In the genomic region with DNA sequence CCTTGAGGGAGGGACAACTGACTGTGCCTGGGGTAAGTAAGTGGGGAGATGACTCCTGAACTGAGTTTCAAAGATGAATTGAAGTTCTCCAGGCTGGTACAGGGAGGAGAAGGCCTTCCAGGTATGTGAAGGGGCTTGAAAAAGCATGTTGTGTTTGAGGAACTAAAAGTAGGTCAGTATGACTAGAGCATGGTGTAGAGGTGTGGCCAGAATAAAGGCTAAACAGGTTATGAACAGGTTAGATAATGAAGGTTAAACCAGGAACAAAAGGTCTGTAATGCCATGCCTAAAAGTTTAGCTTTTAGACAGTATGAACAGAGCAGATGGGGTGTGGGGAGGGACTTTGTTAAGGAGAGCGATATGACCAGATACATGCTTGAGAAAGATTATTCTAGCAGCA, we compare ENCODE assay signal across 20 cellular contexts. TPM values are rescaled to one million over a fixed set of nuclear protein-coding genes. Genes with fewer than 3 reads are reported as not detected.
A peak's percentile ranks its signal among the peaks of the same experiment; 100 is the strongest.
DNase-seq lines count a peak whose midpoint lies in the region; ATAC-seq, FAIRE-seq and TF ChIP-seq lines count a peak whose summit lies in the region.
"Had no signal": no experiment of that assay in that cellular context is flagged by ENCODE, and none has a peak within 500 bp of the region (broad histone marks: within the 10 kb centered on the region; RNA-seq: fewer than 3 reads in every experiment).

No MANE protein-coding gene starts in this region.

- BruUV-seq in K562 (replicated peaks; lab: Mats Ljungman, UMichigan) = no TSS peak

- no peak for DNase-seq in activated naive CD8-positive, alpha-beta T cell treated with anti-CD3 and anti-CD28 coated beads, Interleukin-2, amount 10 ng/mL, durations not matched to agents 7 days and 5 days
- no peak for DNase-seq in activated naive CD8-positive, alpha-beta T cell treated with anti-CD3 and anti-CD28 coated beads for 36 hours
- DNase-seq in K562 (ENCODE audit: extremely low read depth in 1 of 4, low spot score in 3 of 4) (no peak), left lobe of liver (ENCODE audit: low spot score) (no peak), psoas muscle (no peak), midbrain (lab: John Stamatoyannopoulos, UW) (no peak), RCC 7860 (ENCODE audit: low spot score) (no peak), COLO829 (ENCODE audit: low spot score) (no peak)
- DNase-seq: C1 segment of cervical spinal cord, Calu3, GM23248, HCEC 1CT, KBM-7, MV-4-11, NCI-H1417, NCI-H1930, NCI-H748 treated with DMSO at 0.1 percent for 48 hours, PC-3 had no signal

- no peaks in the 10 kb centered on the region for H3K36me3 Mint-ChIP-seq in activated naive CD8-positive, alpha-beta T cell treated with anti-CD3 and anti-CD28 coated beads, Interleukin-2, amount 10 ng/mL, durations not matched to agents 7 days and 5 days
- H3K36me3 Mint-ChIP-seq in activated naive CD8-positive, alpha-beta T cell treated with anti-CD3 and anti-CD28 coated beads for 36 hours = no peaks in the 10 kb centered on the region

- H3K4me1 Mint-ChIP-seq in activated naive CD8-positive, alpha-beta T cell treated with anti-CD3 and anti-CD28 coated beads, Interleukin-2, amount 10 ng/mL, durations not matched to agents 7 days and 5 days = peaks cover 5% of the 10 kb centered on the region
- no peaks in the 10 kb centered on the region for H3K4me1 Mint-ChIP-seq in activated naive CD8-positive, alpha-beta T cell treated with anti-CD3 and anti-CD28 coated beads for 36 hours

- FAIRE-seq in K562 (lab: Jason Lieb, UNC) = no peak
- FAIRE-seq in RCC 7860 (lab: Jason Lieb, UNC) = no peak
- FAIRE-seq: A204.1 had no signal

- TF ChIP-seq RAD21 in K562 (CRISPR knock-in tag; conservative IDR thresholded peaks at IDR 0.05 in 1 of 2, IDR thresholded peaks at IDR 0.05 in 1 of 2) = no peak

- H3K27ac Mint-ChIP-seq in activated naive CD8-positive, alpha-beta T cell treated with anti-CD3 and anti-CD28 coated beads, Interleukin-2, amount 10 ng/mL, durations not matched to agents 7 days and 5 days = peak overlapping the region; percentile 15
- no peak overlapping the region for H3K27ac Mint-ChIP-seq in activated naive CD8-positive, alpha-beta T cell treated with anti-CD3 and anti-CD28 coated beads for 36 hours

- TF ChIP-seq CTCF in K562 (IDR thresholded peaks at IDR 0.05 in 2 of 3, conservative IDR thresholded peaks at IDR 0.05 in 1 of 3; ENCODE audit: insufficient read depth in 2 of 3, low read depth in 1 of 3, low read length in 3 of 3) = no peak
- TF ChIP-seq CTCF in psoas muscle (IDR thresholded peaks at IDR 0.05) = no peak

- in situ Hi-C loops in K562 (cut with MboI) = no loop called here

- CTCF ChIA-PET in K562 (lab: Yijun Ruan, JAX; ENCODE audit: low intra/inter-chr PET ratio) = interaction anchor here (1.1 kb wide), 1 partner anchor 208 kb away, joined by 3 read pairs; no protein-coding TSS in a partner anchor

- H3K4me3 ChIP-seq in K562 = no peak overlapping the region
- no peak overlapping the region for H3K4me3 ChIP-seq in psoas muscle
- H3K4me3 ChIP-seq: GM23248, SJSA1 had no signal

- H3K36me3 ChIP-seq in K562 (ENCODE audit: control insufficient read depth, insufficient read depth, low read length) (no peaks in the 10 kb centered on the region), psoas muscle (ENCODE audit: insufficient read depth in 1 of 2, low read depth in 1 of 2) (no peaks in the 10 kb centered on the region)
- H3K36me3 ChIP-seq: SJSA1 had no signal

- no peak overlapping the region for H3K4me2 ChIP-seq in K562 (ENCODE audit: insufficient read depth, low read length)

- no peak for TF ChIP-seq EP300 in K562 (IDR thresholded peaks at IDR 0.05; ENCODE audit: low read length)

- no peak for ATAC-seq in activated naive CD8-positive, alpha-beta T cell treated with anti-CD3 and anti-CD28 coated beads, Interleukin-2, amount 10 ng/mL, durations not matched to agents 7 days and 5 days (ENCODE audit: low read depth)
- no peak for ATAC-seq in K562
- ATAC-seq in left lobe of liver = peak; percentile 56
- no peak for ATAC-seq in psoas muscle
- ATAC-seq: PC-3 had no signal

- intact Hi-C loops in K562 (cut with micrococcal nuclease) = loop anchor here (10.0 kb wide), 1 partner anchor 582 kb away; a partner anchor contains a TSS
- intact Hi-C loops in psoas muscle (cut with DNase I) = loop anchor here in 1 of 2 donors (5.0 kb wide), 1 partner anchor 210 kb away; no protein-coding TSS in a partner anchor

- POLR2A ChIA-PET in activated naive CD8-positive, alpha-beta T cell treated with anti-CD3 and anti-CD28 coated beads, Interleukin-2, amount 10 ng/mL, durations not matched to agents 7 days and 5 days (lab: Charles Lee) = no interaction called here
- POLR2A ChIA-PET in K562 (lab: Yijun Ruan, JAX) = interaction anchor here (0.6 to 1.4 kb wide), 4 partner anchors 9 to 220 kb away, joined by 3 to 6 read pairs (median 5); a partner anchor contains a TSS

- H3K9ac ChIP-seq in K562 (ENCODE audit: insufficient read depth in 1 of 2, low read depth in 2 of 2, low read length in 2 of 2) = no peak overlapping the region
- H3K9ac ChIP-seq: GM23248 had no signal

- H3K9me1 ChIP-seq in K562 (ENCODE audit: control insufficient read depth, insufficient read depth, low read length) = no peaks in the 10 kb centered on the region

- 74% methylated on average over 1 of the region's 1 CpG for WGBS in K562 (ENCODE audit: insufficient coverage, low coverage, missing lambda C conversion rate)
- 97 to 100% (median 98%) methylated on average over 1 of the region's 1 CpG for WGBS in psoas muscle, 3 donors

- no peaks in the 10 kb centered on the region for H3K9me3 Mint-ChIP-seq in activated naive CD8-positive, alpha-beta T cell treated with anti-CD3 and anti-CD28 coated beads, Interleukin-2, amount 10 ng/mL, durations not matched to agents 7 days and 5 days
- no peaks in the 10 kb centered on the region for H3K9me3 Mint-ChIP-seq in activated naive CD8-positive, alpha-beta T cell treated with anti-CD3 and anti-CD28 coated beads for 36 hours

- H3K4me3 Mint-ChIP-seq in activated naive CD8-positive, alpha-beta T cell treated with anti-CD3 and anti-CD28 coated beads, Interleukin-2, amount 10 ng/mL, durations not matched to agents 7 days and 5 days = no peak overlapping the region
- H3K4me3 Mint-ChIP-seq in activated naive CD8-positive, alpha-beta T cell treated with anti-CD3 and anti-CD28 coated beads for 36 hours = no peak overlapping the region

- H2AFZ ChIP-seq in K562 (ENCODE audit: low read depth, low read length) = no peak overlapping the region
- H2AFZ ChIP-seq: GM23248 had no signal

- no peaks in the 10 kb centered on the region for H3K27me3 ChIP-seq in K562 (ENCODE audit: control insufficient read depth in 2 of 2, insufficient read depth in 2 of 2, low read length in 2 of 2)
- no peaks in the 10 kb centered on the region for H3K27me3 ChIP-seq in psoas muscle (ENCODE audit: insufficient read depth in 3 of 3, low read length in 2 of 3)
- H3K27me3 ChIP-seq: SJSA1 had no signal

- H3K4me1 ChIP-seq in K562 (replicated peaks in 1 of 2; ENCODE audit: control insufficient read depth in 2 of 2, insufficient read depth in 2 of 2, low read length in 2 of 2) (no peaks in the 10 kb centered on the region), psoas muscle (no peaks in the 10 kb centered on the region)
- H3K4me1 ChIP-seq: SJSA1 had no signal

- H3K79me2 ChIP-seq in K562 (ENCODE audit: control insufficient read depth, insufficient read depth, low read length) = no peaks in the 10 kb centered on the region

- H3K9me3 ChIP-seq in K562 (replicated peaks; ENCODE audit: control insufficient read depth, insufficient read depth, low read depth, low read length) (no peaks in the 10 kb centered on the region), psoas muscle (no peaks in the 10 kb centered on the region)
- H3K9me3 ChIP-seq: SJSA1 had no signal

- no peaks in the 10 kb centered on the region for H4K20me1 ChIP-seq in K562 (replicated peaks; ENCODE audit: control insufficient read depth, insufficient read depth, low read length)

- TF ChIP-seq POLR2A in K562 (conservative IDR thresholded peaks at IDR 0.05) = no peak

- no peak overlapping the region for H3K27ac ChIP-seq in K562 (ENCODE audit: extremely low read depth, low read depth, low read length)
- no peak overlapping the region for H3K27ac ChIP-seq in psoas muscle
- H3K27ac ChIP-seq: GM23248, SJSA1 had no signal

- H3K27me3 Mint-ChIP-seq in activated naive CD8-positive, alpha-beta T cell treated with anti-CD3 and anti-CD28 coated beads, Interleukin-2, amount 10 ng/mL, durations not matched to agents 7 days and 5 days = no peaks in the 10 kb centered on the region
- no peaks in the 10 kb centered on the region for H3K27me3 Mint-ChIP-seq in activated naive CD8-positive, alpha-beta T cell treated with anti-CD3 and anti-CD28 coated beads for 36 hours

RNA-seq across cellular contexts. Expression of a gene that starts 7.3 kb away (rescaled TPM):
- total RNA-seq in activated naive CD8-positive, alpha-beta T cell treated with anti-CD3 and anti-CD28 coated beads, Interleukin-2, amount 10 ng/mL, durations not matched to agents 7 days and 5 days = 10 to 100 TPM; 49.6 to 49.7 TPM
- total RNA-seq in activated naive CD8-positive, alpha-beta T cell treated with anti-CD3 and anti-CD28 coated beads for 36 hours = 10 to 100 TPM; 72.8 to 79.1 TPM
- total RNA-seq in K562 (2011; cell fraction: chromatin; rRNA removed; ENCODE audit: low replicate concordance) = 48.4 and 127 TPM in 2 replicates
- 20.8 and 25.1 TPM in 2 replicates for total RNA-seq in K562 (2011; cell fraction: nucleolus; rRNA removed)
- 45.5 and 47.3 TPM in 2 replicates for total RNA-seq in K562 (2011; cell fraction: nucleoplasm; rRNA removed)
- total RNA-seq in K562 (2014; rRNA removed) (42.7 and 48.9 TPM in 2 replicates), K562 (2014; rRNA removed; fragmentation: Illumina TruSeq; extraction: Trizol) (81.8 and 86.4 TPM in 2 replicates), K562 (2015; rRNA removed; fragmentation: Illumina TruSeq; extraction: Trizol) (88.4 and 98.5 TPM in 2 replicates), K562 (2021) (61.1 and 63.9 TPM in 2 replicates), left lobe of liver (0.10 TPM), psoas muscle (under 1 TPM in 3 of 4 donors, not detected in 1; 0.14 to 0.34 (median 0.15) TPM)
- polyA plus RNA-seq in K562 (2011; rRNA removed) (30.4 and 41.0 TPM in 2 replicates), K562 (2014; fragmentation: Illumina TruSeq; extraction: Trizol) (60.2 and 65.7 TPM in 2 replicates), K562 (2014; fragmentation: Nextera tagmentation; extraction: Ambion mirVana) (10 to 100 TPM; 23.1 to 27.0 TPM), K562 (2014; rRNA removed) (49.2 and 49.6 TPM in 2 replicates), psoas muscle (under 1 TPM in 2 of 3 donors, not detected in 1; 0.08 to 0.34 TPM)
- polyA plus RNA-seq in K562 (2011; cell fraction: cytosol; rRNA removed) = 14.4 and 16.8 TPM in 2 replicates
- polyA plus RNA-seq in K562 (2011; cell fraction: nucleus; rRNA removed) = 20.0 and 20.5 TPM in 2 replicates
- polyA plus RNA-seq in K562 (2012) = 20.0 and 30.4 TPM in 2 replicates
- polyA minus RNA-seq in K562 (2011; rRNA and poly(A)+ RNA removed) = 67.7 and 74.3 TPM in 2 replicates
- 24.0 and 40.7 TPM in 2 replicates for polyA minus RNA-seq in K562 (2011; cell fraction: cytosol; rRNA and poly(A)+ RNA removed)
- 11.0 and 22.7 TPM in 2 replicates for polyA minus RNA-seq in K562 (2011; cell fraction: nucleus; rRNA and poly(A)+ RNA removed)

RNA-seq across cellular contexts. Expression of a gene that starts 30.7 kb away (rescaled TPM):
- 10 to 100 TPM; 18.6 to 23.9 TPM for total RNA-seq in activated naive CD8-positive, alpha-beta T cell treated with anti-CD3 and anti-CD28 coated beads, Interleukin-2, amount 10 ng/mL, durations not matched to agents 7 days and 5 days
- 1 to 10 TPM; 2.1 to 3.0 TPM for total RNA-seq in activated naive CD8-positive, alpha-beta T cell treated with anti-CD3 and anti-CD28 coated beads for 36 hours
- total RNA-seq in K562 (2011; cell fraction: chromatin; rRNA removed; ENCODE audit: low replicate concordance) = 17.2 and 26.4 TPM in 2 replicates
- total RNA-seq in K562 (2011; cell fraction: nucleolus; rRNA removed) = 9.3 and 16.1 TPM in 2 replicates
- 18.0 and 22.6 TPM in 2 replicates for total RNA-seq in K562 (2011; cell fraction: nucleoplasm; rRNA removed)
- total RNA-seq in K562 (2014; rRNA removed) = 4.5 and 6.8 TPM in 2 replicates
- 10.5 and 10.7 TPM in 2 replicates for total RNA-seq in K562 (2014; rRNA removed; fragmentation: Illumina TruSeq; extraction: Trizol)
- total RNA-seq in K562 (2015; rRNA removed; fragmentation: Illumina TruSeq; extraction: Trizol) = 6.1 and 6.4 TPM in 2 replicates
- 6.8 and 8.5 TPM in 2 replicates for total RNA-seq in K562 (2021)
- 9.3 and 11.6 TPM in 2 replicates for polyA plus RNA-seq in K562 (2011; rRNA removed)
- 10.7 and 11.3 TPM in 2 replicates for polyA plus RNA-seq in K562 (2011; cell fraction: cytosol; rRNA removed)
- 11.4 and 15.4 TPM in 2 replicates for polyA plus RNA-seq in K562 (2011; cell fraction: nucleus; rRNA removed)
- polyA plus RNA-seq in K562 (2012) = 7.3 and 10.0 TPM in 2 replicates
- polyA plus RNA-seq in K562 (2014; fragmentation: Illumina TruSeq; extraction: Trizol) = 8.8 and 13.4 TPM in 2 replicates
- 1 to 10 TPM; 1.3 to 2.2 TPM for polyA plus RNA-seq in K562 (2014; fragmentation: Nextera tagmentation; extraction: Ambion mirVana)
- polyA plus RNA-seq in K562 (2014; rRNA removed) = 6.5 and 8.1 TPM in 2 replicates
- polyA minus RNA-seq in K562 (2011; rRNA and poly(A)+ RNA removed) = 23.0 and 24.1 TPM in 2 replicates
- polyA minus RNA-seq in K562 (2011; cell fraction: cytosol; rRNA and poly(A)+ RNA removed) = 9.9 and 11.2 TPM in 2 replicates
- polyA minus RNA-seq in K562 (2011; cell fraction: nucleus; rRNA and poly(A)+ RNA removed) = 8.2 and 8.6 TPM in 2 replicates
- 7.0 TPM for total RNA-seq in left lobe of liver
- 10 to 100 TPM; 13.9 to 27.4 (median 17.2) TPM for total RNA-seq in psoas muscle
- polyA plus RNA-seq in psoas muscle = 10 to 100 TPM in 1 of 3 donors, 1 to 10 TPM in 2; 3.5 to 13.3 (median 6.7) TPM

RNA-seq across cellular contexts. Expression of a gene that starts 58.4 kb away (rescaled TPM):
- total RNA-seq in activated naive CD8-positive, alpha-beta T cell treated with anti-CD3 and anti-CD28 coated beads, Interleukin-2, amount 10 ng/mL, durations not matched to agents 7 days and 5 days = 10 to 100 TPM; 12.3 to 13.7 TPM
- total RNA-seq in activated naive CD8-positive, alpha-beta T cell treated with anti-CD3 and anti-CD28 coated beads for 36 hours = 10 to 100 TPM; 14.7 to 15.1 TPM
- total RNA-seq in K562 (2011; cell fraction: chromatin; rRNA removed; ENCODE audit: low replicate concordance) = 46.1 and 50.8 TPM in 2 replicates
- total RNA-seq in K562 (2011; cell fraction: nucleolus; rRNA removed) = 24.2 and 26.6 TPM in 2 replicates
- total RNA-seq in K562 (2011; cell fraction: nucleoplasm; rRNA removed) = 52.4 and 67.3 TPM in 2 replicates
- total RNA-seq in K562 (2014; rRNA removed) = 15.4 and 16.0 TPM in 2 replicates
- total RNA-seq in K562 (2014; rRNA removed; fragmentation: Illumina TruSeq; extraction: Trizol) = 15.0 and 16.4 TPM in 2 replicates
- 12.8 and 13.1 TPM in 2 replicates for total RNA-seq in K562 (2015; rRNA removed; fragmentation: Illumina TruSeq; extraction: Trizol)
- 15.1 and 19.0 TPM in 2 replicates for total RNA-seq in K562 (2021)
- polyA plus RNA-seq in K562 (2011; rRNA removed) = 20.8 and 25.1 TPM in 2 replicates
- polyA plus RNA-seq in K562 (2011; cell fraction: cytosol; rRNA removed) = 17.4 and 22.7 TPM in 2 replicates
- polyA plus RNA-seq in K562 (2011; cell fraction: nucleus; rRNA removed) = 48.8 and 49.3 TPM in 2 replicates
- polyA plus RNA-seq in K562 (2012) = 14.1 and 18.8 TPM in 2 replicates
- polyA plus RNA-seq in K562 (2014; fragmentation: Illumina TruSeq; extraction: Trizol) = 12.4 and 15.7 TPM in 2 replicates
- 1 to 10 TPM; 3.4 to 4.7 TPM for polyA plus RNA-seq in K562 (2014; fragmentation: Nextera tagmentation; extraction: Ambion mirVana)
- 20.3 and 20.5 TPM in 2 replicates for polyA plus RNA-seq in K562 (2014; rRNA removed)
- 44.1 and 54.0 TPM in 2 replicates for polyA minus RNA-seq in K562 (2011; rRNA and poly(A)+ RNA removed)
- polyA minus RNA-seq in K562 (2011; cell fraction: cytosol; rRNA and poly(A)+ RNA removed) = 12.3 and 14.6 TPM in 2 replicates
- polyA minus RNA-seq in K562 (2011; cell fraction: nucleus; rRNA and poly(A)+ RNA removed) = 8.9 and 10.1 TPM in 2 replicates
- 2.4 TPM for total RNA-seq in left lobe of liver
- total RNA-seq in psoas muscle = 10 to 100 TPM; 11.4 to 16.1 (median 14.1) TPM
- polyA plus RNA-seq in psoas muscle = 10 to 100 TPM in 2 of 3 donors, 1 to 10 TPM in 1; 8.8 to 24.2 (median 21.1) TPM

Comparison
In these comparisons a context has a peak if more than half of its experiments do, and no peak if none do; other contexts are left out.
1. RNA of a gene that starts 7.3 kb away (total RNA-seq): 20.8 to 127 TPM in K562, 72.8 to 79.1 TPM in activated naive CD8-positive, alpha-beta T cell treated with anti-CD3 and anti-CD28 coated beads for 36 hours and 49.6 to 49.7 TPM in activated naive CD8-positive, alpha-beta T cell treated with anti-CD3 and anti-CD28 coated beads, Interleukin-2, amount 10 ng/mL, durations not matched to agents 7 days and 5 days; 0.14 to 0.34 TPM in psoas muscle and 0.10 TPM in left lobe of liver (single experiment); every median in the first group is over 10 times any median in the second.